Comparison of ENCODE assay signal across 26 cellular contexts in genomic region chrX:148035371-148035770, GRCh38. TPM values are rescaled to one million over a fixed set of nuclear protein-coding genes. Genes with fewer than 3 reads are reported as not detected.
"Had no signal": no experiment of that assay in that cellular context is flagged by ENCODE, and none has a peak within 500 bp of the region (broad histone marks: within the 10 kb centered on the region; RNA-seq: fewer than 3 reads in every experiment).

No MANE protein-coding gene starts in this region.

- H3K27ac ChIP-seq: HL-60, RWPE1, SJSA1, SK-N-MC had no signal

- H3K4me1 ChIP-seq: SJSA1 had no signal

- H3K36me3 ChIP-seq: MG63, SJSA1 had no signal

- H3K27me3 ChIP-seq: MG63, SJSA1 had no signal

- H3K4me3 ChIP-seq: MG63, SJSA1, SK-N-MC had no signal

- ATAC-seq: Panc1, PC-3 had no signal

- H3K9me3 ChIP-seq: MG63, SJSA1 had no signal

- DNase-seq: KBM-7, MG63, NCI-H1092, NCI-H1105 treated with DMSO at 0.1 percent for 48 hours, NCI-H1417 treated with DMSO at 0.1 percent for 48 hours, NCI-H146, NCI-H1694 treated with DMSO at 0.1 percent for 48 hours, NCI-H1930, NCI-H2081, NCI-H2107, NCI-H2171, NCI-H226, NCI-H446, NCI-H510A, NCI-H524 treated with DMSO at 0.1 percent for 48 hours, NCI-H69, NCI-H774, PC-3, SIG-M5 had no signal

RNA-seq across cellular contexts. Expression of gene FMR1NB, which starts 54.2 kb away (rescaled TPM):
- total RNA-seq: HT-29, LHCN-M2, PC-3, SJSA1 had no signal
